In the genomic region with DNA sequence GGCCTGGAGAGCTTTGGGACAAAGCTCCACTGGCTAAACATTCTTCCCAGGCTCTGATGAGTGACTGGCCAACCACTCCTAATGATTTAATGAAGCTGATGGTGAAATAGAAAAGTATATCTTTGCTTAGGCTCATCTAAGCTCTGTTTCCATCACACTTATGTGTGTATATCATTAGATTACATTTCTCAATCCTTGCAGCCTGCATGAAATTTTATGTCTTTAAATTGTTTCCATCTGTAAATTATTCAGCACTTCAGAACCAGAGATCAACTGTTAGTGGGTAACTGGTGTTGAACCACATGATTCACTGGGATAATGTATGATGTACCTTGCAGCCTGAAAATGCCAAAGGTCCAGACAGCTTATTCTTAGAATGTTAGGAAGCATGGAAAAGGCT, we compare ENCODE assay signal across 27 cellular contexts.
"Had no signal": no experiment of that assay in that cellular context is flagged by ENCODE, and none has a peak within 500 bp of the region (broad histone marks: within the 10 kb centered on the region; RNA-seq: fewer than 3 reads in every experiment).

No MANE protein-coding gene starts in this region.

- H3K36me3 ChIP-seq: brain microvascular endothelial cell, heart left ventricle had no signal

- DNase-seq: activated CD4-positive, alpha-beta memory T cell treated with anti-CD3 and anti-CD28 coated beads, Interleukin-2, amount 10 ng/mL, durations not matched to agents 7 days and 5 days; activated CD4-positive, alpha-beta T cell treated with anti-CD3 and anti-CD28 coated beads for 1 hour; activated CD4-positive, alpha-beta T cell treated with anti-CD3 and anti-CD28 coated beads for 4 hours; activated CD4-positive, alpha-beta T cell treated with anti-CD3 and anti-CD28 coated beads, Interleukin-2, amount 10 ng/mL, durations not matched to agents 7 days and 5 days; activated CD4-positive, alpha-beta T cell treated with anti-CD3 and anti-CD28 coated beads, Interleukin-2, amount 50 U/mL, for 4 hours; activated CD4-positive, CD25-positive, alpha-beta regulatory T cell; activated CD8-positive, alpha-beta memory T cell treated with anti-CD3 and anti-CD28 coated beads, Interleukin-2, amount 50 U/mL, for 48 hours; activated gamma-delta T cell; activated naive CD4-positive, alpha-beta T cell; activated naive CD4-positive, alpha-beta T cell treated with anti-CD3 and anti-CD28 coated beads, Interleukin-2, amount 10 ng/mL, durations not matched to agents 7 days and 5 days; activated T-cell treated with anti-CD3 and anti-CD28 coated beads for 4 hours; activated T-cell treated with anti-CD3 and anti-CD28 coated beads, Interleukin-2, amount 50 U/mL, for 24 hours; activated T-cell treated with anti-CD3 and anti-CD28 coated beads, Interleukin-2, amount 50 U/mL, for 72 hours; amniotic stem cell; anterior cingulate cortex; brain microvascular endothelial cell; dorsolateral prefrontal cortex; effector memory CD4-positive, alpha-beta T cell; endodermal cell; glutamatergic neuron; heart left ventricle; T-helper 2 cell had no signal

- H3K27ac ChIP-seq: brain microvascular endothelial cell, coronary artery, dorsolateral prefrontal cortex, heart left ventricle had no signal

- H3K9me3 Mint-ChIP-seq: activated CD4-positive, alpha-beta memory T cell treated with anti-CD3 and anti-CD28 coated beads, Interleukin-2, amount 10 ng/mL, durations not matched to agents 7 days and 5 days; activated CD4-positive, alpha-beta T cell treated with anti-CD3 and anti-CD28 coated beads, Interleukin-2, amount 10 ng/mL, durations not matched to agents 7 days and 5 days; activated naive CD4-positive, alpha-beta T cell treated with anti-CD3 and anti-CD28 coated beads, Interleukin-2, amount 10 ng/mL, durations not matched to agents 7 days and 5 days; activated T-cell treated with anti-CD3 and anti-CD28 coated beads, Interleukin-2, amount 50 U/mL, for 24 hours; central memory CD8-positive, alpha-beta T cell; dendritic cell treated with granulocyte-macrophage colony-stimulating factor and Interleukin-4, amounts not matched to agents 40 ng/mL and 50 ng/mL, for 4 days had no signal

- ATAC-seq: activated T-cell treated with anti-CD3 and anti-CD28 coated beads, Interleukin-2, amount 50 U/mL, for 72 hours; esophagus mucosa; heart left ventricle had no signal

- H3K27me3 Mint-ChIP-seq: activated CD4-positive, alpha-beta memory T cell treated with anti-CD3 and anti-CD28 coated beads, Interleukin-2, amount 10 ng/mL, durations not matched to agents 7 days and 5 days; activated naive CD4-positive, alpha-beta T cell treated with anti-CD3 and anti-CD28 coated beads, Interleukin-2, amount 10 ng/mL, durations not matched to agents 7 days and 5 days had no signal

- H3K27me3 ChIP-seq: brain microvascular endothelial cell had no signal

- H3K9me3 ChIP-seq: heart left ventricle had no signal

- H3K4me3 ChIP-seq: coronary artery, dorsolateral prefrontal cortex, heart left ventricle had no signal

- H3K36me3 Mint-ChIP-seq: activated naive CD4-positive, alpha-beta T cell treated with anti-CD3 and anti-CD28 coated beads, Interleukin-2, amount 10 ng/mL, durations not matched to agents 7 days and 5 days; activated naive CD8-positive, alpha-beta T cell had no signal

- H3K27ac Mint-ChIP-seq: activated CD4-positive, alpha-beta memory T cell treated with anti-CD3 and anti-CD28 coated beads, Interleukin-2, amount 10 ng/mL, durations not matched to agents 7 days and 5 days; activated CD4-positive, alpha-beta T cell treated with anti-CD3 and anti-CD28 coated beads, Interleukin-2, amount 10 ng/mL, durations not matched to agents 7 days and 5 days; activated naive CD4-positive, alpha-beta T cell treated with anti-CD3 and anti-CD28 coated beads, Interleukin-2, amount 10 ng/mL, durations not matched to agents 7 days and 5 days; activated naive CD8-positive, alpha-beta T cell; activated T-cell treated with anti-CD3 and anti-CD28 coated beads, Interleukin-2, amount 50 U/mL, for 24 hours; activated T-cell treated with anti-CD3 and anti-CD28 coated beads, Interleukin-2, amount 50 U/mL, for 72 hours; dendritic cell treated with granulocyte-macrophage colony-stimulating factor and Interleukin-4, amounts not matched to agents 40 ng/mL and 50 ng/mL, for 4 days; endodermal cell had no signal

- H3K4me1 Mint-ChIP-seq: activated CD4-positive, alpha-beta memory T cell treated with anti-CD3 and anti-CD28 coated beads, Interleukin-2, amount 10 ng/mL, durations not matched to agents 7 days and 5 days; activated CD4-positive, alpha-beta T cell treated with anti-CD3 and anti-CD28 coated beads, Interleukin-2, amount 10 ng/mL, durations not matched to agents 7 days and 5 days; activated naive CD4-positive, alpha-beta T cell treated with anti-CD3 and anti-CD28 coated beads, Interleukin-2, amount 10 ng/mL, durations not matched to agents 7 days and 5 days; central memory CD8-positive, alpha-beta T cell; endodermal cell had no signal

- H3K4me1 ChIP-seq: heart left ventricle had no signal

- H3K4me3 Mint-ChIP-seq: activated CD4-positive, alpha-beta memory T cell treated with anti-CD3 and anti-CD28 coated beads, Interleukin-2, amount 10 ng/mL, durations not matched to agents 7 days and 5 days; activated CD4-positive, alpha-beta T cell treated with anti-CD3 and anti-CD28 coated beads, Interleukin-2, amount 10 ng/mL, durations not matched to agents 7 days and 5 days; activated naive CD4-positive, alpha-beta T cell treated with anti-CD3 and anti-CD28 coated beads, Interleukin-2, amount 10 ng/mL, durations not matched to agents 7 days and 5 days; activated naive CD8-positive, alpha-beta T cell; activated T-cell treated with anti-CD3 and anti-CD28 coated beads, Interleukin-2, amount 50 U/mL, for 24 hours; activated T-cell treated with anti-CD3 and anti-CD28 coated beads, Interleukin-2, amount 50 U/mL, for 72 hours; central memory CD8-positive, alpha-beta T cell; dendritic cell treated with granulocyte-macrophage colony-stimulating factor and Interleukin-4, amounts not matched to agents 40 ng/mL and 50 ng/mL, for 4 days; endodermal cell had no signal
